17 cellular contexts compared by ENCODE assay signal in genomic region chr5:8474569-8474930, GRCh38.
"Had no signal": no experiment of that assay in that cellular context is flagged by ENCODE, and none has a peak within 500 bp of the region (broad histone marks: within the 10 kb centered on the region; RNA-seq: fewer than 3 reads in every experiment).

No MANE protein-coding gene starts in this region.

- H3K27me3 ChIP-seq: dorsolateral prefrontal cortex, heart left ventricle, neutrophil, stomach, transverse colon had no signal

- H3K36me3 ChIP-seq: heart left ventricle, neutrophil, stomach, thoracic aorta, transverse colon had no signal

- H3K4me1 ChIP-seq: heart left ventricle, psoas muscle, stomach had no signal

- H3K4me3 ChIP-seq: coronary artery, dorsolateral prefrontal cortex, heart left ventricle, psoas muscle, stomach, thoracic aorta, transverse colon had no signal

- H3K9me3 ChIP-seq: psoas muscle had no signal

- ATAC-seq: esophagus mucosa; heart left ventricle; naive thymus-derived CD8-positive, alpha-beta T cell; psoas muscle had no signal

- H3K27ac ChIP-seq: coronary artery, dorsolateral prefrontal cortex, heart left ventricle, neutrophil, psoas muscle, stomach, thoracic aorta, transverse colon had no signal

- DNase-seq: dorsolateral prefrontal cortex; effector CD8-positive, alpha-beta T cell; heart left ventricle; hippocampal formation; naive thymus-derived CD8-positive, alpha-beta T cell; psoas muscle; retina; stimulated activated CD4-positive, alpha-beta T cell treated with anti-CD3 and anti-CD28 coated beads, Interleukin-2, amount 100 ng/mL, for 24 hours; stimulated activated CD4-positive, alpha-beta T cell treated with anti-CD3 and anti-CD28 coated beads, Interleukin-4, amount 100 ng/mL, for 4 hours; stimulated activated naive CD4-positive, alpha-beta T cell; stomach; substantia nigra; transverse colon had no signal
